8 cellular contexts compared by ENCODE assay signal in the genomic region with DNA sequence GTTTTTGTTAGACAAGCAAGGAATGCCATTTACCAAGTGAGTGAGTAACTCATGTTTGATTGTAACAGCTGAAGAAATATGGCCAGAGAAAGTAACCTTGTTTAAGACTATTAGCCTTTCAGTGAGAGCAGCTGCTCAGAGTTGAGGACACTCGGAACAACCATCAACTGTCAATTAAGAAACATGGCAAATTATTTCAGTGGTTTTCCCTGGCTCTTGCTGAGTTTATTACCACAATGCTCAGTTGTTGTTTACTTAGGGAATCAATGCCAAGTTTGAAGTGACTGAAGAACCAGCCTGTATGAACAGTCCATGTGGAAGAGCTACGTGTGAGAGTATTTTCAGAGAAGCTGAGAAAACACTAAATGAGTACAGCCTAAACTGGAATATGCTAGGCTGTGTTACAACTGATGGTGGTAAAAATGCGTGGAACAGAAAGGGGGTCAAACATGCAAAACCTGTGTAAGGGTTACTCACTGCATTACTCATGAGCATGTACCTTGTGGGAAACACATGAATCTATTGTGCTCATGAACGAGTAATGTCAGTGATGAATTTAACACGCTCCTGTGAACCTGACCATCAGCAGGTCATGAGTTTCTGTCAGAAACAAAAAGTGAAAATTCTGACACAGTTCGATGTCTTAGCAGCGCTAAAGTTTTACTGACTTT. TPM values are rescaled to one million over a fixed set of nuclear protein-coding genes. Genes with fewer than 3 reads are reported as not detected.
A peak's percentile ranks its signal among the peaks of the same experiment; 100 is the strongest.
DNase-seq lines count a peak whose midpoint lies in the region; ATAC-seq and TF ChIP-seq lines count a peak whose summit lies in the region.

No MANE protein-coding gene starts in this region.

- H2AFZ ChIP-seq in mammary epithelial cell (ENCODE audit: low read depth, low read length), result no peak overlapping the region

- H2AK5ac ChIP-seq in mesendoderm (ENCODE audit: low read length), result no peak overlapping the region

- no peaks in the 10 kb centered on the region for H4K20me1 ChIP-seq in mammary epithelial cell (ENCODE audit: insufficient read depth, low read length)

- peak; percentile 85 for ATAC-seq in GM21786 (IDR thresholded peaks at IDR 0.05; ENCODE audit: unreplicated experiment)
- peak; percentile 50 to 72 for ATAC-seq in naive B cell (ENCODE audit: low read depth in 2 of 2)

- H3K4me2 ChIP-seq in mammary epithelial cell (ENCODE audit: insufficient read depth, low read depth, low read length), result peak overlapping the region; percentile 63
- H3K4me2 ChIP-seq in mesendoderm (ENCODE audit: low read length), result no peak overlapping the region

- intact Hi-C loops in mammary epithelial cell (cut with micrococcal nuclease), result loop anchor here (1.0 to 10.0 kb wide), 3 partner anchors 46 to 172 kb away; no protein-coding TSS in a partner anchor

- H3K4me1 ChIP-seq in mammary epithelial cell (ENCODE audit: insufficient read depth, low read length) (peaks cover 43% of the 10 kb centered on the region), mesendoderm (ENCODE audit: control insufficient read depth, low read depth, low read length) (no peaks in the 10 kb centered on the region)

- CTCF ChIA-PET in mammary epithelial cell (lab: Charles Lee; ENCODE audit: low non-redundant PET), result interaction anchor here (0.6 kb wide), 1 partner anchor 77 kb away, joined by 8 read pairs; no protein-coding TSS in a partner anchor

- H3K4me1 Mint-ChIP-seq in naive B cell, result peaks cover 37 to 93% (median 73%) of the 10 kb centered on the region in 3 donors

- H4K5ac ChIP-seq in mesendoderm (ENCODE audit: low read length), result no peak overlapping the region

- no peak overlapping the region for H2BK5ac ChIP-seq in mesendoderm (ENCODE audit: low read length)

- H3K9me3 ChIP-seq in mammary epithelial cell (replicated peaks; ENCODE audit: insufficient read depth, low read length), result no peaks in the 10 kb centered on the region

- peak overlapping the region; percentile 10; the same call in 1 of the 2 replicates for H3K4me3 ChIP-seq in LNCaP clone FGC (ENCODE audit: low read depth, low read length)
- H3K4me3 ChIP-seq in mammary epithelial cell (replicated peaks in 1 of 3; ENCODE audit: insufficient read depth in 1 of 3, low read depth in 2 of 3, low read length in 3 of 3), result peak overlapping the region in 1 of 3 experiments; percentile 23
- no peak overlapping the region for H3K4me3 ChIP-seq in mesendoderm (ENCODE audit: low read length)

- H2BK120ac ChIP-seq in mesendoderm (ENCODE audit: low read depth, low read length), result no peak overlapping the region

- in situ Hi-C loops in mammary epithelial cell (cut with MboI; ENCODE audit: low sequenced_read_pairs in 2 of 2), result no loop called here

- no peak overlapping the region for H3K18ac ChIP-seq in mesendoderm (ENCODE audit: low read length)

- H3K9ac ChIP-seq in mammary epithelial cell (ENCODE audit: insufficient read depth, low read length) (peak overlapping the region; percentile 65), mesendoderm (ENCODE audit: low read length) (no peak overlapping the region)

- no peaks in the 10 kb centered on the region for H3K9me3 Mint-ChIP-seq in naive B cell

- peaks cover 0 to 7% of the 10 kb centered on the region in 2 donors for H3K36me3 Mint-ChIP-seq in naive B cell

- TF ChIP-seq CTCF in LNCaP clone FGC (IDR thresholded peaks at IDR 0.05; ENCODE audit: control insufficient read depth, extremely low read depth, insufficient read depth) (no peak), mammary epithelial cell (conservative IDR thresholded peaks at IDR 0.05 in 1 of 2, IDR thresholded peaks at IDR 0.05 in 1 of 2; ENCODE audit: extremely low read depth in 1 of 2, insufficient read depth in 1 of 2, low read depth in 1 of 2, low read length in 2 of 2) (no peak)

- no peak overlapping the region for H4K8ac ChIP-seq in mesendoderm (ENCODE audit: low read depth, low read length)

- H3K36me3 ChIP-seq in mammary epithelial cell (ENCODE audit: insufficient read depth, low read length) (peaks cover 3% of the 10 kb centered on the region), mesendoderm (ENCODE audit: control insufficient read depth, insufficient read depth, low read length) (no peaks in the 10 kb centered on the region)

- DNase-seq in NCI-H2196 (lab: John Stamatoyannopoulos, UW; ENCODE audit: unreplicated experiment) (peak; percentile 30), NCI-H2196 treated with DMSO at 0.1 percent for 48 hours (lab: John Stamatoyannopoulos, UW; ENCODE audit: unreplicated experiment) (no peak), LNCaP clone FGC (ENCODE audit: low read depth) (peak; percentile 95), mammary epithelial cell (peak; percentile 98), naive B cell (no peak), mesendoderm (no peak), NCI-H524 treated with DMSO at 0.1 percent for 48 hours (lab: John Stamatoyannopoulos, UW) (no peak)

- H3K23ac ChIP-seq in mesendoderm (ENCODE audit: low read length), result no peak overlapping the region

- H3K27me3 ChIP-seq in mammary epithelial cell (ENCODE audit: insufficient read depth, low read length) (no peaks in the 10 kb centered on the region), mesendoderm (ENCODE audit: insufficient read depth, low read length, poor library complexity) (no peaks in the 10 kb centered on the region)

- BruUV-seq in mammary epithelial cell (replicated peaks; lab: Mats Ljungman, UMichigan), result no TSS peak

- H3K4ac ChIP-seq in mesendoderm (ENCODE audit: low read depth, low read length), result no peak overlapping the region

- peaks cover 19% of the 10 kb centered on the region for H3K79me1 ChIP-seq in mesendoderm (ENCODE audit: low read length)

- H3K27ac Mint-ChIP-seq in naive B cell, result peak overlapping the region in 5 of 6 donors; percentile 10 to 84 (median 57)

- dilution Hi-C loops in mammary epithelial cell (cut with HindIII; ENCODE audit: low sequenced_read_pairs), result no loop called here

- no peak overlapping the region for H3K56ac ChIP-seq in mesendoderm (ENCODE audit: low read length)

- WGBS in mammary epithelial cell (ENCODE audit: low coverage, missing lambda C conversion rate), result 18% methylated on average over 6 of the region's 7 CpGs
- WGBS in mesendoderm (ENCODE audit: extremely low coverage, insufficient coverage, low lambda C conversion rate), result no CpG with 5 or more reads among the region's 7 CpGs

- H3K79me2 ChIP-seq in mammary epithelial cell (ENCODE audit: insufficient read depth, low read length) (peaks cover 95% of the 10 kb centered on the region), mesendoderm (ENCODE audit: control insufficient read depth, insufficient read depth, low read length) (peaks cover 28% of the 10 kb centered on the region)

- peak overlapping the region in 3 of 8 donors; percentile 26 to 54 (median 40) for H3K4me3 Mint-ChIP-seq in naive B cell

- no peaks in the 10 kb centered on the region for H3K27me3 Mint-ChIP-seq in naive B cell

- H2BK15ac ChIP-seq in mesendoderm (replicated peaks; ENCODE audit: low read depth), result no peak overlapping the region

- peak overlapping the region; percentile 85 for H3K27ac ChIP-seq in mammary epithelial cell (ENCODE audit: insufficient read depth, low read depth, low read length)
- no peak overlapping the region for H3K27ac ChIP-seq in mesendoderm (ENCODE audit: low read depth, low read length)

RNA-seq across cellular contexts. Expression of gene GNA13, which starts 33.7 kb away (rescaled TPM):
- total RNA-seq in mammary epithelial cell, result 10 to 100 TPM; 33.9 to 76.3 TPM
- polyA plus RNA-seq in mammary epithelial cell, result 24.8 TPM
- 35.0 TPM for polyA minus RNA-seq in mammary epithelial cell
- polyA plus RNA-seq in naive B cell (ENCODE audit: low read depth in 6 of 6), result 10 to 100 TPM; 45.6 to 53.9 (median 50.9) TPM
- 38.2 TPM for polyA plus RNA-seq in mesendoderm (2013, experiment 1 of 2)
- polyA plus RNA-seq in mesendoderm (2013, experiment 2 of 2), result 37.3 TPM

Comparison
In these comparisons a context has a peak if more than half of its experiments do, and no peak if none do; other contexts are left out.
1. DNase-seq: peak in NCI-H2196 (single experiment), LNCaP clone FGC (single experiment) and mammary epithelial cell (single experiment); none in NCI-H2196 treated with DMSO at 0.1 percent for 48 hours (single experiment), naive B cell (single experiment), mesendoderm (single experiment) and NCI-H524 treated with DMSO at 0.1 percent for 48 hours (single experiment).